ENCODE assay signal across 9 cellular contexts in the genomic region with DNA sequence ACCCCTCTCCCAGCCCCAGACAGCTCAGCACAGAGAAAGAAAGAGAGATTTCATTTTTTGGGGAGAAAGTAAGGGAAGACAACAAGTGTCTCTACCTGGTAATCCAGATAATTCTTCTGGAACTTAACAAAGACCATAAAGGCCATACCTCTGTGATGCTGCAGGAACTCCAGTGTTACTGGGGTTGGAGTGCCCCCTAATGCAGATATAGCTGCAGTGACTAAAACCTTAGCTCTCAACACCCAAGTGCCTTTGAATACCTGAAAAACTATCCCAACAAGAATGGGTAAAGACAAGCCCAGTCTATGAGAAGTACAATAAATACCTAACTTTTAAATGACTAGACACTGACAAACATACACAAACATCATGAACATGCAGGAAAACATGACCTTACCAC.
DNase-seq lines count a peak whose midpoint lies in the region; ATAC-seq and TF ChIP-seq lines count a peak whose summit lies in the region.
"Had no signal": no experiment of that assay in that cellular context is flagged by ENCODE, and none has a peak within 500 bp of the region (broad histone marks: within the 10 kb centered on the region; RNA-seq: fewer than 3 reads in every experiment).

No MANE protein-coding gene starts in this region.

- no peak overlapping the region for H3K18ac ChIP-seq in neuronal stem cell (ENCODE audit: low read length)

- no peak overlapping the region for H3K4me2 ChIP-seq in HCT116 (ENCODE audit: low read length)
- H3K4me2 ChIP-seq in PC-9 = no peak overlapping the region
- no peak overlapping the region for H3K4me2 ChIP-seq in neuronal stem cell (ENCODE audit: insufficient read depth, low read length, poor library complexity, severe bottlenecking)

- H3K36me3 ChIP-seq in HCT116 (ENCODE audit: control insufficient read depth in 1 of 2, insufficient read depth in 2 of 2, low read length in 2 of 2) (no peaks in the 10 kb centered on the region), PC-9 (ENCODE audit: low read depth) (no peaks in the 10 kb centered on the region), neuronal stem cell (replicated peaks in 1 of 2; ENCODE audit: control insufficient read depth in 2 of 2, insufficient read depth in 2 of 2, low read length in 2 of 2) (no peaks in the 10 kb centered on the region), upper lobe of left lung (no peaks in the 10 kb centered on the region)
- H3K36me3 ChIP-seq: prostate gland had no signal

- 0 out of 2 replicates have a peak, but pooled peaks have one; percentile 50 for ATAC-seq in HCT116
- ATAC-seq in GM18502 (IDR thresholded peaks at IDR 0.05; ENCODE audit: poor library complexity, unreplicated experiment) = no peak
- ATAC-seq in upper lobe of left lung (ENCODE audit: low FRiP score in 2 of 2) = no peak

- no peak overlapping the region for H2BK12ac ChIP-seq in neuronal stem cell (ENCODE audit: low read length)

- H4K8ac ChIP-seq in neuronal stem cell (ENCODE audit: low read depth, low read length) = no peak overlapping the region

- H3K79me1 ChIP-seq in neuronal stem cell (ENCODE audit: low read depth, low read length) = no peaks in the 10 kb centered on the region

- no peak overlapping the region for H3K14ac ChIP-seq in neuronal stem cell (ENCODE audit: low read length)

- H3K9ac ChIP-seq in HCT116 (ENCODE audit: low read length) = no peak overlapping the region
- H3K9ac ChIP-seq in neuronal stem cell (ENCODE audit: low read depth, low read length, poor library complexity) = no peak overlapping the region

- H4K20me1 ChIP-seq in HCT116 (ENCODE audit: insufficient read depth) (no peaks in the 10 kb centered on the region), PC-9 (ENCODE audit: insufficient read depth) (no peaks in the 10 kb centered on the region)

- RAD21 ChIA-PET in HCT116 (lab: Charles Lee; ENCODE audit: low non-redundant PET in 1 of 2, low total read pairs in 2 of 2, uncharacterized antibody in 2 of 2, unreplicated experiment in 2 of 2) = interaction anchor here (0.8 to 1.2 kb wide), 3 partner anchors 289 to 389 kb away, joined by 3 read pairs; no protein-coding TSS in a partner anchor

- H2BK5ac ChIP-seq in neuronal stem cell (ENCODE audit: low read length) = no peak overlapping the region

- no peak for DNase-seq in HCT116 (ENCODE audit: low read depth, low spot score)
- DNase-seq in PC-9 = no peak
- DNase-seq in fibroblast of pulmonary artery (ENCODE audit: low read depth) = peak; percentile 52
- DNase-seq in neuronal stem cell (ENCODE audit: low spot score) = peak; percentile 6
- DNase-seq in GM19240 (ENCODE audit: insufficient read length, low spot score) = no peak
- DNase-seq in upper lobe of left lung = no peak
- DNase-seq: activated gamma-delta T cell had no signal

- no peaks in the 10 kb centered on the region for H3K27me3 ChIP-seq in HCT116 (ENCODE audit: insufficient read depth, low read length)
- no peaks in the 10 kb centered on the region for H3K27me3 ChIP-seq in PC-9 (ENCODE audit: insufficient read depth, low read depth)
- no peaks in the 10 kb centered on the region for H3K27me3 ChIP-seq in neuronal stem cell (ENCODE audit: control insufficient read depth in 3 of 3, insufficient read depth in 3 of 3, low read depth in 1 of 3, low read length in 3 of 3)
- H3K27me3 ChIP-seq in upper lobe of left lung = no peaks in the 10 kb centered on the region

- peak; percentile 26 to 32 (median 31); a peak in 4 of 6 replicates for TF ChIP-seq CTCF in HCT116 (IDR thresholded peaks at IDR 0.05 in 2 of 3, conservative IDR thresholded peaks at IDR 0.05 in 1 of 3; ENCODE audit: borderline replicate concordance in 1 of 3, insufficient read depth in 1 of 3, low read depth in 2 of 3, low read length in 2 of 3)
- TF ChIP-seq CTCF in PC-9 (conservative IDR thresholded peaks at IDR 0.05) = peak; percentile 20; the same call in 1 of the 2 replicates
- TF ChIP-seq CTCF in fibroblast of pulmonary artery (IDR thresholded peaks at IDR 0.05; ENCODE audit: low read length, missing control alignments) = peak; percentile 56
- TF ChIP-seq CTCF in upper lobe of left lung (IDR thresholded peaks at IDR 0.05) = no peak

- H3K9me2 ChIP-seq in HCT116 (ENCODE audit: insufficient read depth) (0 out of 2 replicates have a peak, but pooled peaks cover 3% of the 10 kb centered on the region), PC-9 (ENCODE audit: insufficient read depth) (no peaks in the 10 kb centered on the region; the same call in 1 of the 2 replicates)

- no peaks in the 10 kb centered on the region for H3K4me1 ChIP-seq in HCT116 (ENCODE audit: control insufficient read depth in 1 of 2, insufficient read depth in 2 of 2, low read length in 2 of 2)
- no peaks in the 10 kb centered on the region for H3K4me1 ChIP-seq in PC-9 (replicated peaks; ENCODE audit: insufficient read depth)
- no peaks in the 10 kb centered on the region for H3K4me1 ChIP-seq in neuronal stem cell (ENCODE audit: control insufficient read depth in 2 of 2, insufficient read depth in 1 of 2, low read depth in 1 of 2, low read length in 2 of 2)
- no peaks in the 10 kb centered on the region for H3K4me1 ChIP-seq in upper lobe of left lung
- H3K4me1 ChIP-seq: prostate gland had no signal

- POLR2A ChIA-PET in HCT116 (lab: Charles Lee) (no interaction called here), PC-9 (lab: Charles Lee; ENCODE audit: unreplicated experiment) (no interaction called here)

- H3K9me3 ChIP-seq in HCT116 (ENCODE audit: control insufficient read depth in 1 of 2, insufficient read depth in 1 of 2, low read depth in 1 of 2, low read length in 2 of 2) (no peaks in the 10 kb centered on the region), PC-9 (ENCODE audit: insufficient read depth, low read depth) (no peaks in the 10 kb centered on the region), neuronal stem cell (replicated peaks in 1 of 2; ENCODE audit: control insufficient read depth in 2 of 2, insufficient read depth in 1 of 2, low read depth in 1 of 2, low read length in 2 of 2) (no peaks in the 10 kb centered on the region), upper lobe of left lung (no peaks in the 10 kb centered on the region)
- H3K9me3 ChIP-seq: prostate gland had no signal

- CTCF ChIA-PET in HCT116 (lab: Charles Lee) = interaction anchor here (0.7 to 2.2 kb wide), 10 partner anchors 289 to 934 kb away, joined by 3 to 21 read pairs (median 6); no protein-coding TSS in a partner anchor
- CTCF ChIA-PET in PC-9 (lab: Charles Lee) = no interaction called here

- no peak overlapping the region for H2AK5ac ChIP-seq in neuronal stem cell (ENCODE audit: low read depth, low read length)

- no peak overlapping the region for H3K4ac ChIP-seq in neuronal stem cell (ENCODE audit: low read length)

- no peaks in the 10 kb centered on the region for H3K79me2 ChIP-seq in HCT116 (ENCODE audit: insufficient read depth, low read length)
- H3K79me2 ChIP-seq in PC-9 (ENCODE audit: low read depth) = no peaks in the 10 kb centered on the region

- no peak overlapping the region for H4K91ac ChIP-seq in neuronal stem cell (ENCODE audit: low read depth, low read length, poor library complexity)

- no peaks in the 10 kb centered on the region for H3F3A ChIP-seq in PC-9 (ENCODE audit: insufficient read depth, low read depth)

- TF ChIP-seq EP300 in upper lobe of left lung (IDR thresholded peaks at IDR 0.05) = no peak

- H2BK15ac ChIP-seq in neuronal stem cell (ENCODE audit: low read length) = no peak overlapping the region

- H3K23ac ChIP-seq in neuronal stem cell (ENCODE audit: low read depth, low read length, poor library complexity) = no peak overlapping the region

- H3K4me3 ChIP-seq in HCT116 (replicated peaks in 1 of 2; ENCODE audit: low read depth in 1 of 2, low read length in 2 of 2) = no peak overlapping the region
- no peak overlapping the region for H3K4me3 ChIP-seq in PC-9
- no peak overlapping the region for H3K4me3 ChIP-seq in fibroblast of pulmonary artery (replicated peaks; ENCODE audit: low read depth, low read length)
- H3K4me3 ChIP-seq in neuronal stem cell (ENCODE audit: low read length in 2 of 2) = no peak overlapping the region
- H3K4me3 ChIP-seq in upper lobe of left lung = no peak overlapping the region
- H3K4me3 ChIP-seq: prostate gland had no signal

- no peak overlapping the region for H2AFZ ChIP-seq in HCT116 (ENCODE audit: low read depth, low read length, poor library complexity, severe bottlenecking)
- no peak overlapping the region for H2AFZ ChIP-seq in PC-9
- H2AFZ ChIP-seq in neuronal stem cell (ENCODE audit: low read length) = no peak overlapping the region

- intact Hi-C loops in HCT116 (cut with micrococcal nuclease) (loop anchor here (1.0 to 2.0 kb wide), 2 partner anchors 389 to 687 kb away; no protein-coding TSS in a partner anchor), PC-9 (cut with micrococcal nuclease; ENCODE audit: unreplicated experiment) (no loop called here)

- no TSS peak for BruUV-seq in HCT116 (replicated peaks; lab: Mats Ljungman, UMichigan)
- BruUV-seq in PC-9 (replicated peaks; lab: Mats Ljungman, UMichigan) = no TSS peak

- peak; percentile 61 for TF ChIP-seq RAD21 in HCT116 (IDR thresholded peaks at IDR 0.05; ENCODE audit: low read depth)

- no peak for TF ChIP-seq POLR2A in HCT116 (IDR thresholded peaks at IDR 0.05; ENCODE audit: borderline replicate concordance, extremely low read depth, insufficient read depth, insufficient read length)
- TF ChIP-seq POLR2A in upper lobe of left lung (IDR thresholded peaks at IDR 0.05) = no peak

- H3K27ac ChIP-seq in HCT116 (ENCODE audit: low read depth, low read length) (no peak overlapping the region), PC-9 (no peak overlapping the region), neuronal stem cell (replicated peaks; ENCODE audit: low read length) (no peak overlapping the region), upper lobe of left lung (no peak overlapping the region)
- H3K27ac ChIP-seq: prostate gland had no signal

- no peak overlapping the region for H2BK120ac ChIP-seq in neuronal stem cell (ENCODE audit: low read depth, low read length)

TF ChIP-seq in HCT116, 20 proteins besides CTCF, POLR2A, EP300 and RAD21 (continues in another document):
- TF ChIP-seq ELF1 (IDR thresholded peaks at IDR 0.05; ENCODE audit: borderline replicate concordance, low read depth) = no peak

Comparison
In these comparisons a context has a peak if more than half of its experiments do, and no peak if none do; other contexts are left out.
1. DNase-seq: peak in fibroblast of pulmonary artery (single experiment) and neuronal stem cell (single experiment); none in HCT116 (single experiment), PC-9 (0 of 2), GM19240 (single experiment) and upper lobe of left lung (0 of 2).
2. CTCF ChIP-seq: peak in HCT116 (3 of 3), PC-9 (single experiment) and fibroblast of pulmonary artery (single experiment); none in upper lobe of left lung (0 of 6).